ENCODE assay signal across 13 cellular contexts in genomic region chr12:27293463-27293862, GRCh38. TPM values are rescaled to one million over a fixed set of nuclear protein-coding genes. Genes with fewer than 3 reads are reported as not detected.
A peak's percentile ranks its signal among the peaks of the same experiment; 100 is the strongest.
DNase-seq lines count a peak whose midpoint lies in the region; ATAC-seq and TF ChIP-seq lines count a peak whose summit lies in the region.
"Had no signal": no experiment of that assay in that cellular context is flagged by ENCODE, and none has a peak within 500 bp of the region (broad histone marks: within the 10 kb centered on the region; RNA-seq: fewer than 3 reads in every experiment).

No MANE protein-coding gene starts in this region.

- intact Hi-C loops in testis (cut with DNase I; ENCODE audit: low total_unique reads) = no loop called here

- no peak overlapping the region for H3K23ac ChIP-seq in mesenchymal stem cell (ENCODE audit: low read length in 2 of 2)

- H3K4ac ChIP-seq in mesenchymal stem cell (ENCODE audit: low read depth in 1 of 2, low read length in 2 of 2) = no peak overlapping the region

- no peak overlapping the region for H3K27ac ChIP-seq in mesenchymal stem cell (ENCODE audit: low read length, poor library complexity, severe bottlenecking)
- H3K27ac ChIP-seq in testis = peak overlapping the region; percentile 27 to 64
- H3K27ac ChIP-seq: neutrophil, upper lobe of left lung had no signal

- H2BK120ac ChIP-seq in mesenchymal stem cell (ENCODE audit: low read depth, low read length) = no peak overlapping the region

- H3K9me3 ChIP-seq in mesenchymal stem cell (ENCODE audit: control insufficient read depth, low read length) (no peaks in the 10 kb centered on the region), testis (no peaks in the 10 kb centered on the region)
- H3K9me3 ChIP-seq: neutrophil, upper lobe of left lung had no signal

- no peak overlapping the region for H3K4me3 ChIP-seq in mesenchymal stem cell (ENCODE audit: insufficient read depth in 1 of 2, low read depth in 1 of 2, low read length in 2 of 2)
- no peak overlapping the region for H3K4me3 ChIP-seq in testis
- H3K4me3 ChIP-seq: upper lobe of left lung had no signal

- H3K27me3 ChIP-seq in mesenchymal stem cell (ENCODE audit: control insufficient read depth in 1 of 2, insufficient read depth in 1 of 2, low read length in 2 of 2) (no peaks in the 10 kb centered on the region), testis (no peaks in the 10 kb centered on the region)
- H3K27me3 ChIP-seq: neutrophil, upper lobe of left lung had no signal

- TF ChIP-seq POLR2A in testis (IDR thresholded peaks at IDR 0.05) = no peak

- no peak overlapping the region for H2BK12ac ChIP-seq in mesenchymal stem cell (ENCODE audit: low read length in 2 of 2)

- H3K79me1 ChIP-seq in mesenchymal stem cell (replicated peaks; ENCODE audit: low read length, poor library complexity, severe bottlenecking) = peaks cover 17% of the 10 kb centered on the region

- H3K9ac ChIP-seq in mesenchymal stem cell (ENCODE audit: low read length) = no peak overlapping the region

- TF ChIP-seq CTCF in testis (IDR thresholded peaks at IDR 0.05) = no peak

- CTCF ChIA-PET in HEK293T (lab: Yijun Ruan, JAX) = no interaction called here

- ATAC-seq in GM21723 (IDR thresholded peaks at IDR 0.05; ENCODE audit: unreplicated experiment) = no peak

- DNase-seq in NCI-H446 treated with DMSO at 0.1 percent for 48 hours (lab: John Stamatoyannopoulos, UW) (peak; percentile 30), dermis blood vessel endothelial cell (peak; percentile 25), mesenchymal stem cell (no peak), testis (peak; percentile 72), NCI-H2081 (lab: John Stamatoyannopoulos, UW) (no peak), HEK293T (ENCODE audit: extremely low spot score) (no peak)
- DNase-seq: activated T-cell treated with anti-CD3 and anti-CD28 coated beads, Interleukin-2, amount 50 U/mL, for 48 hours; effector memory CD4-positive, alpha-beta T cell; NCI-H1048; NCI-H2171; upper lobe of left lung had no signal

- H2BK15ac ChIP-seq in mesenchymal stem cell (ENCODE audit: low read depth, poor library complexity, severe bottlenecking) = no peak overlapping the region

- H4K91ac ChIP-seq in mesenchymal stem cell (ENCODE audit: low read length) = peak overlapping the region; percentile 68

- no peak overlapping the region for H3K4me2 ChIP-seq in mesenchymal stem cell (ENCODE audit: low read length, poor library complexity, severe bottlenecking)

- no peak overlapping the region for H2AK5ac ChIP-seq in mesenchymal stem cell (ENCODE audit: low read length, severe bottlenecking)

- H3K4me1 ChIP-seq in mesenchymal stem cell (ENCODE audit: control insufficient read depth, insufficient read depth, low read depth, low read length) (peaks cover 2% of the 10 kb centered on the region), testis (peaks cover 57% of the 10 kb centered on the region)

- H3K36me3 ChIP-seq in mesenchymal stem cell (ENCODE audit: control insufficient read depth in 1 of 2, insufficient read depth in 2 of 2, low read depth in 1 of 2, low read length in 2 of 2) (peaks cover 0 to 8% of the 10 kb centered on the region in 2 experiments), testis (ENCODE audit: low read depth, missing control alignments) (no peaks in the 10 kb centered on the region)

- no peak overlapping the region for H3K18ac ChIP-seq in mesenchymal stem cell (ENCODE audit: low read depth in 1 of 2, low read length in 2 of 2)

- no peak overlapping the region for H3K14ac ChIP-seq in mesenchymal stem cell (ENCODE audit: low read length in 2 of 2)

- H2BK5ac ChIP-seq in mesenchymal stem cell (ENCODE audit: low read depth, low read length, poor library complexity, severe bottlenecking) = no peak overlapping the region

- POLR2A ChIA-PET in HEK293T (lab: Yijun Ruan, JAX) = no interaction called here

- H2AFZ ChIP-seq in mesenchymal stem cell (ENCODE audit: low read depth, low read length) = no peak overlapping the region

- WGBS in mesenchymal stem cell = 100% methylated on average over 2 of the region's 3 CpGs
- WGBS in testis, 2 donors = 38 to 48% methylated on average over 3 of the region's 3 CpGs

- H4K8ac ChIP-seq in mesenchymal stem cell (ENCODE audit: low read length) = peak overlapping the region; percentile 60

TF ChIP-seq in HEK293T, 16 proteins besides CTCF, POLR2A, EP300 and RAD21:
- TF ChIP-seq CTBP1 (IDR thresholded peaks at IDR 0.05; ENCODE audit: borderline replicate concordance) (no peak), BHLHE40 (IDR thresholded peaks at IDR 0.05; ENCODE audit: borderline replicate concordance) (no peak), FOXM1 (IDR thresholded peaks at IDR 0.05; ENCODE audit: borderline replicate concordance) (no peak), NFRKB (IDR thresholded peaks at IDR 0.05) (no peak), TARDBP (IDR thresholded peaks at IDR 0.05) (no peak), LEF1 (IDR thresholded peaks at IDR 0.05; ENCODE audit: borderline replicate concordance) (no peak), ZNF384 (IDR thresholded peaks at IDR 0.05) (no peak), L3MBTL2 (conservative IDR thresholded peaks at IDR 0.05) (no peak), FOXK2 (IDR thresholded peaks at IDR 0.05) (no peak), HDGF (IDR thresholded peaks at IDR 0.05; ENCODE audit: borderline replicate concordance) (no peak), SP1 (IDR thresholded peaks at IDR 0.05) (no peak), FOXA1 (IDR thresholded peaks at IDR 0.05) (no peak), ELF4 (IDR thresholded peaks at IDR 0.05) (no peak), SUZ12 (IDR thresholded peaks at IDR 0.05) (no peak), ARNT (IDR thresholded peaks at IDR 0.05) (no peak)
- TF ChIP-seq, protein P1, sequence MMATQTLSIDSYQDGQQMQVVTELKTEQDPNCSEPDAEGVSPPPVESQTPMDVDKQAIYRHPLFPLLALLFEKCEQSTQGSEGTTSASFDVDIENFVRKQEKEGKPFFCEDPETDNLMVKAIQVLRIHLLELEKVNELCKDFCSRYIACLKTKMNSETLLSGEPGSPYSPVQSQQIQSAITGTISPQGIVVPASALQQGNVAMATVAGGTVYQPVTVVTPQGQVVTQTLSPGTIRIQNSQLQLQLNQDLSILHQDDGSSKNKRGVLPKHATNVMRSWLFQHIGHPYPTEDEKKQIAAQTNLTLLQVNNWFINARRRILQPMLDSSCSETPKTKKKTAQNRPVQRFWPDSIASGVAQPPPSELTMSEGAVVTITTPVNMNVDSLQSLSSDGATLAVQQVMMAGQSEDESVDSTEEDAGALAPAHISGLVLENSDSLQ (IDR thresholded peaks at IDR 0.05) = no peak

RNA-seq across cellular contexts. Expression of gene BMAL2, which starts 39.2 kb away (rescaled TPM):
- total RNA-seq in dermis blood vessel endothelial cell (43.6 and 55.0 TPM in 2 replicates), testis (1 to 10 TPM; 3.7 TPM)
- 4.1 TPM for polyA plus RNA-seq in mesenchymal stem cell (2013, experiment 1 of 2)
- polyA plus RNA-seq in mesenchymal stem cell (2013, experiment 2 of 2) = 4.6 TPM
- polyA plus RNA-seq in testis (ENCODE audit: insufficient read depth, low read depth, low replicate concordance) = 2.7 TPM

RNA-seq across cellular contexts. Expression of gene STK38L, which starts 49.4 kb away (rescaled TPM):
- total RNA-seq in dermis blood vessel endothelial cell (75.9 and 91.6 TPM in 2 replicates), testis (10 to 100 TPM; 41.5 to 43.1 TPM)
- 18.5 TPM for polyA plus RNA-seq in mesenchymal stem cell (2013, experiment 1 of 2)
- 19.1 TPM for polyA plus RNA-seq in mesenchymal stem cell (2013, experiment 2 of 2)
- 19.3 TPM for polyA plus RNA-seq in testis (ENCODE audit: insufficient read depth, low read depth, low replicate concordance)

Comparison
In these comparisons a context has a peak if more than half of its experiments do, and no peak if none do; other contexts are left out.
1. DNase-seq: peak in NCI-H446 treated with DMSO at 0.1 percent for 48 hours (single experiment), dermis blood vessel endothelial cell (single experiment) and testis (single experiment); none in mesenchymal stem cell (single experiment), NCI-H2081 (0 of 2) and HEK293T (single experiment).